ENCODE assay signal across 7 cellular contexts in genomic region chr15:67369359-67369758, GRCh38.
"Had no signal": no experiment of that assay in that cellular context is flagged by ENCODE, and none has a peak within 500 bp of the region (broad histone marks: within the 10 kb centered on the region; RNA-seq: fewer than 3 reads in every experiment).

No MANE protein-coding gene starts in this region.

- H3K4me3 ChIP-seq: GM12878 had no signal

- ATAC-seq: GM12878 had no signal

- FAIRE-seq: GM12878, GM12891, GM12892, GM18507, GM19239 had no signal

- DNase-seq: GDM1, GF-D8 had no signal
